In genomic region chr7:120990468-120991118, GRCh38 we compare ENCODE assay signal across 3 cellular contexts.
TF ChIP-seq lines count a peak whose summit lies in the region.

No MANE protein-coding gene starts in this region.

TF ChIP-seq in SK-N-SH, 30 proteins besides CTCF, POLR2A, EP300 and RAD21:
- TF ChIP-seq MXI1 (IDR thresholded peaks at IDR 0.05; ENCODE audit: low read depth, low read length), result peak; percentile 79
- TF ChIP-seq MAX (IDR thresholded peaks at IDR 0.05; ENCODE audit: low read depth), result no peak
- TF ChIP-seq FOSL2 (IDR thresholded peaks at IDR 0.05; ENCODE audit: borderline replicate concordance, low read depth), result no peak
- TF ChIP-seq USF1 (IDR thresholded peaks at IDR 0.05; ENCODE audit: borderline replicate concordance, low read depth), result peak; percentile 49; the same call in 1 of the 2 replicates

TF ChIP-seq in SK-N-SH treated with all-trans-retinoic acid at 6 μM for 48 hours, 23 proteins besides CTCF, POLR2A, EP300 and RAD21:
- TF ChIP-seq BACH2 (CRISPR knock-in tag; IDR thresholded peaks at IDR 0.05; ENCODE audit: borderline replicate concordance) (no peak), ZFP3 (CRISPR knock-in tag; IDR thresholded peaks at IDR 0.05) (no peak), SNAI2 (CRISPR knock-in tag; IDR thresholded peaks at IDR 0.05) (no peak), PATZ1 (CRISPR knock-in tag; IDR thresholded peaks at IDR 0.05; ENCODE audit: borderline replicate concordance) (no peak), ZFP30 (CRISPR knock-in tag; IDR thresholded peaks at IDR 0.05) (no peak), CSDC2 (CRISPR knock-in tag; IDR thresholded peaks at IDR 0.05) (no peak), ZC3H10 (CRISPR knock-in tag; IDR thresholded peaks at IDR 0.05) (no peak), TCF4 (CRISPR knock-in tag; IDR thresholded peaks at IDR 0.05; ENCODE audit: borderline replicate concordance) (no peak), GLIS3 (CRISPR knock-in tag; IDR thresholded peaks at IDR 0.05) (no peak), CREB5 (CRISPR knock-in tag; IDR thresholded peaks at IDR 0.05; ENCODE audit: low read depth) (no peak), POU6F1 (CRISPR knock-in tag; IDR thresholded peaks at IDR 0.05; ENCODE audit: borderline replicate concordance, low read depth) (no peak)
TF ChIP-seq in SK-N-SH treated with all-trans-retinoic acid at 6 μM for 48 hours: peak in this region for 0.

TF ChIP-seq in K562, 482 proteins besides CTCF, POLR2A, EP300 and RAD21 (continues in another document):
- TF ChIP-seq HEY1 (CRISPR knock-in tag; IDR thresholded peaks at IDR 0.05; ENCODE audit: borderline replicate concordance), result no peak
- 0 out of 2 replicates have a peak, but pooled peaks have one; percentile 29 for TF ChIP-seq ATF7 (IDR thresholded peaks at IDR 0.05)
- TF ChIP-seq ZNF592 (IDR thresholded peaks at IDR 0.05), result peak; percentile 62; the same call in 1 of the 2 replicates
- TF ChIP-seq MXI1 (IDR thresholded peaks at IDR 0.05; ENCODE audit: low read depth, low read length), result 0 out of 2 replicates have a peak, but pooled peaks have one; percentile 14
- no peak for TF ChIP-seq NCOA6 (IDR thresholded peaks at IDR 0.05)
- TF ChIP-seq RBFOX2 (IDR thresholded peaks at IDR 0.05; ENCODE audit: low read depth, low read length), result peak; percentile 34; the same call in 1 of the 2 replicates
- peak in 1 of 2 experiments; percentile 64; a peak in 1 of 4 replicates for TF ChIP-seq HDAC1 (IDR thresholded peaks at IDR 0.05)
- no peak for TF ChIP-seq ARID2 (IDR thresholded peaks at IDR 0.05)
- TF ChIP-seq ZNF175 (CRISPR knock-in tag; IDR thresholded peaks at IDR 0.05; ENCODE audit: low read depth), result no peak
- TF ChIP-seq FOXO4 (CRISPR knock-in tag; IDR thresholded peaks at IDR 0.05), result peak; percentile 68; the same call in 1 of the 2 replicates
- peak; percentile 82 for TF ChIP-seq TOE1 (IDR thresholded peaks at IDR 0.05; ENCODE audit: borderline replicate concordance)
- no peak for TF ChIP-seq TOE1 (CRISPR knock-in tag; IDR thresholded peaks at IDR 0.05; ENCODE audit: borderline replicate concordance, low read depth)
- peak; percentile 43 for TF ChIP-seq TAF9B (IDR thresholded peaks at IDR 0.05; ENCODE audit: partially characterized antibody)
- TF ChIP-seq SMAD4 (CRISPR knock-in tag; conservative IDR thresholded peaks at IDR 0.05), result 0 out of 2 replicates have a peak, but pooled peaks have one; percentile 10
- peak; percentile 44 to 91 for TF ChIP-seq AFF1 (IDR thresholded peaks at IDR 0.05; ENCODE audit: low read depth in 1 of 2, partially characterized antibody in 2 of 2)
- no peak for TF ChIP-seq SRSF1 (IDR thresholded peaks at IDR 0.05; ENCODE audit: low read depth, low read length)
- peak; percentile 7; the same call in 1 of the 2 replicates for TF ChIP-seq TEAD4 (IDR thresholded peaks at IDR 0.05; ENCODE audit: low read length)
- TF ChIP-seq TEAD4 (CRISPR knock-in tag; IDR thresholded peaks at IDR 0.05; ENCODE audit: borderline replicate concordance), result no peak
- peak in 1 of 2 experiments; percentile 59; a peak in 1 of 4 replicates for TF ChIP-seq UBTF (IDR thresholded peaks at IDR 0.05; ENCODE audit: borderline replicate concordance in 1 of 2, low read depth in 2 of 2, low read length in 2 of 2)
- TF ChIP-seq NR1H2 (CRISPR knock-in tag; IDR thresholded peaks at IDR 0.05), result 0 out of 2 replicates have a peak, but pooled peaks have one; percentile 52
- no peak for TF ChIP-seq NR2C1 (IDR thresholded peaks at IDR 0.05)
- TF ChIP-seq NR2C1 (tag; IDR thresholded peaks at IDR 0.05), result no peak
- no peak for TF ChIP-seq PHF21A (IDR thresholded peaks at IDR 0.05; ENCODE audit: borderline replicate concordance, low read depth)
- TF ChIP-seq RCOR1 (IDR thresholded peaks at IDR 0.05; ENCODE audit: borderline replicate concordance in 1 of 2, low read depth in 2 of 2, low read length in 2 of 2), result 0 out of 4 replicates have a peak, but pooled peaks of 1 of the 2 experiments have one; percentile 48
- peak; percentile 55 for TF ChIP-seq GATAD2B (IDR thresholded peaks at IDR 0.05; ENCODE audit: borderline replicate concordance)
- no peak for TF ChIP-seq HLTF (IDR thresholded peaks at IDR 0.05)
- TF ChIP-seq ZNF507 (tag; conservative IDR thresholded peaks at IDR 0.05), result no peak
- TF ChIP-seq RAD51 (IDR thresholded peaks at IDR 0.05; ENCODE audit: borderline replicate concordance, low read depth), result peak; percentile 73
- 0 out of 4 replicates have a peak, but pooled peaks of 1 of the 2 experiments have one; percentile 39 for TF ChIP-seq SIN3A (IDR thresholded peaks at IDR 0.05; ENCODE audit: borderline replicate concordance in 2 of 2, control insufficient read depth in 1 of 2, low read depth in 2 of 2, low read length in 2 of 2)
- peak; percentile 12; the same call in 1 of the 2 replicates for TF ChIP-seq TAF7 (tag; IDR thresholded peaks at IDR 0.05)
